Comparison of ENCODE assay signal across 2 cellular contexts in genomic region chrX:39724544-39724943, GRCh38.
A peak's percentile ranks its signal among the peaks of the same experiment; 100 is the strongest.
TF ChIP-seq lines count a peak whose summit lies in the region.

No MANE protein-coding gene starts in this region.

TF ChIP-seq in IMR-90, 13 proteins besides CTCF, POLR2A, EP300 and RAD21:
- TF ChIP-seq, protein P1, sequence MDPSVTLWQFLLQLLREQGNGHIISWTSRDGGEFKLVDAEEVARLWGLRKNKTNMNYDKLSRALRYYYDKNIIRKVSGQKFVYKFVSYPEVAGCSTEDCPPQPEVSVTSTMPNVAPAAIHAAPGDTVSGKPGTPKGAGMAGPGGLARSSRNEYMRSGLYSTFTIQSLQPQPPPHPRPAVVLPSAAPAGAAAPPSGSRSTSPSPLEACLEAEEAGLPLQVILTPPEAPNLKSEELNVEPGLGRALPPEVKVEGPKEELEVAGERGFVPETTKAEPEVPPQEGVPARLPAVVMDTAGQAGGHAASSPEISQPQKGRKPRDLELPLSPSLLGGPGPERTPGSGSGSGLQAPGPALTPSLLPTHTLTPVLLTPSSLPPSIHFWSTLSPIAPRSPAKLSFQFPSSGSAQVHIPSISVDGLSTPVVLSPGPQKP (IDR thresholded peaks at IDR 0.05; ENCODE audit: borderline replicate concordance, low read depth, low read length), result no peak
- peak; percentile 23; the same call in 1 of the 2 replicates for TF ChIP-seq USF2 (IDR thresholded peaks at IDR 0.05; ENCODE audit: low read depth, low read length)
TF ChIP-seq in IMR-90: peak in this region for 1.

TF ChIP-seq in GM12878, 131 proteins besides CTCF, POLR2A, EP300 and RAD21:
- no peak for TF ChIP-seq CEBPB (IDR thresholded peaks at IDR 0.05; ENCODE audit: borderline replicate concordance in 1 of 2, low read depth in 2 of 2, low read length in 2 of 2)
- TF ChIP-seq PAX5 (IDR thresholded peaks at IDR 0.05; ENCODE audit: borderline replicate concordance, low read depth, low read length), result no peak
- TF ChIP-seq BACH1 (IDR thresholded peaks at IDR 0.05; ENCODE audit: borderline replicate concordance), result no peak
- no peak for TF ChIP-seq STAT3 (IDR thresholded peaks at IDR 0.05; ENCODE audit: low read depth, low read length)
- TF ChIP-seq, protein P2, sequence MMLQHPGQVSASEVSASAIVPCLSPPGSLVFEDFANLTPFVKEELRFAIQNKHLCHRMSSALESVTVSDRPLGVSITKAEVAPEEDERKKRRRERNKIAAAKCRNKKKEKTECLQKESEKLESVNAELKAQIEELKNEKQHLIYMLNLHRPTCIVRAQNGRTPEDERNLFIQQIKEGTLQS (IDR thresholded peaks at IDR 0.05; ENCODE audit: borderline replicate concordance, extremely low read depth, low read depth, low read length), result no peak
- no peak for TF ChIP-seq BCL11A (IDR thresholded peaks at IDR 0.05; ENCODE audit: low read depth, low read length)
- TF ChIP-seq RCOR1 (conservative IDR thresholded peaks at IDR 0.05; ENCODE audit: low read depth, low read length), result no peak
- no peak for TF ChIP-seq JUNB (IDR thresholded peaks at IDR 0.05)
- no peak for TF ChIP-seq ZBTB11 (CRISPR knock-in tag; IDR thresholded peaks at IDR 0.05)
- no peak for TF ChIP-seq ASH2L (IDR thresholded peaks at IDR 0.05; ENCODE audit: borderline replicate concordance, low read depth)
- TF ChIP-seq ZNF274 (IDR thresholded peaks at IDR 0.05; ENCODE audit: insufficient read depth, insufficient read length), result no peak
- no peak for TF ChIP-seq E2F8 (IDR thresholded peaks at IDR 0.05; ENCODE audit: low read depth, partially characterized antibody)
- no peak for TF ChIP-seq CHD4 (IDR thresholded peaks at IDR 0.05)
- no peak for TF ChIP-seq DPF2 (IDR thresholded peaks at IDR 0.05)
- TF ChIP-seq FOXK2 (IDR thresholded peaks at IDR 0.05), result no peak
- TF ChIP-seq JUND (IDR thresholded peaks at IDR 0.05; ENCODE audit: low read depth, low read length), result no peak
- TF ChIP-seq GATAD2B (conservative IDR thresholded peaks at IDR 0.05; ENCODE audit: low read depth), result no peak
- no peak for TF ChIP-seq CREB1 (IDR thresholded peaks at IDR 0.05; ENCODE audit: low read depth)
